Comparison of ENCODE assay signal across 14 cellular contexts in genomic region chr10:100907175-100907574, GRCh38. TPM values are rescaled to one million over a fixed set of nuclear protein-coding genes. Genes with fewer than 3 reads are reported as not detected.
DNase-seq lines count a peak whose midpoint lies in the region; ATAC-seq and TF ChIP-seq lines count a peak whose summit lies in the region.
"Had no signal": no experiment of that assay in that cellular context is flagged by ENCODE, and none has a peak within 500 bp of the region (broad histone marks: within the 10 kb centered on the region; RNA-seq: fewer than 3 reads in every experiment).

No MANE protein-coding gene starts in this region.

- H3K9me3 ChIP-seq in mesenchymal stem cell (ENCODE audit: control insufficient read depth, low read length), result no peaks in the 10 kb centered on the region
- no peaks in the 10 kb centered on the region for H3K9me3 ChIP-seq in body of pancreas

- H3K14ac ChIP-seq in mesenchymal stem cell (ENCODE audit: low read length in 2 of 2), result no peak overlapping the region

- H2BK12ac ChIP-seq in mesenchymal stem cell (ENCODE audit: low read length in 2 of 2), result peak overlapping the region in 1 of 2 experiments; percentile 23

- H3K18ac ChIP-seq in mesenchymal stem cell (ENCODE audit: low read depth in 1 of 2, low read length in 2 of 2), result no peak overlapping the region

- H2AFZ ChIP-seq in mesenchymal stem cell (ENCODE audit: low read depth, low read length), result no peak overlapping the region

- H3K27me3 ChIP-seq in mesenchymal stem cell (ENCODE audit: control insufficient read depth in 1 of 2, insufficient read depth in 1 of 2, low read length in 2 of 2) (no peaks in the 10 kb centered on the region), body of pancreas (no peaks in the 10 kb centered on the region)

- intact Hi-C loops in body of pancreas (cut with DNase I), result no loop called here

- no peak overlapping the region for H3K9ac ChIP-seq in mesenchymal stem cell (ENCODE audit: low read length)

- no peak overlapping the region for H4K91ac ChIP-seq in mesenchymal stem cell (ENCODE audit: low read length)

- H3K4ac ChIP-seq in mesenchymal stem cell (ENCODE audit: low read depth in 1 of 2, low read length in 2 of 2), result no peak overlapping the region

- H2BK15ac ChIP-seq in mesenchymal stem cell (ENCODE audit: low read depth, poor library complexity, severe bottlenecking), result no peak overlapping the region

- peak overlapping the region; percentile 28 for H4K8ac ChIP-seq in mesenchymal stem cell (ENCODE audit: low read length)

- H2BK5ac ChIP-seq in mesenchymal stem cell (ENCODE audit: low read depth, low read length, poor library complexity, severe bottlenecking), result no peak overlapping the region

- TF ChIP-seq POLR2A in body of pancreas (IDR thresholded peaks at IDR 0.05), result no peak

- no peak for ATAC-seq in body of pancreas
- ATAC-seq: PC-3 had no signal

- no peak overlapping the region for H3K23ac ChIP-seq in mesenchymal stem cell (ENCODE audit: low read length in 2 of 2)

- no peak overlapping the region for H3K4me3 ChIP-seq in Jurkat, Clone E6-1 (ENCODE audit: low read length)
- H3K4me3 ChIP-seq in mesenchymal stem cell (ENCODE audit: insufficient read depth in 1 of 2, low read depth in 1 of 2, low read length in 2 of 2) (no peak overlapping the region), body of pancreas (no peak overlapping the region)

- no peak overlapping the region for H3K27ac ChIP-seq in mesenchymal stem cell (ENCODE audit: low read length, poor library complexity, severe bottlenecking)
- H3K27ac ChIP-seq in body of pancreas, result no peak overlapping the region

- H3K36me3 ChIP-seq in mesenchymal stem cell (ENCODE audit: control insufficient read depth in 1 of 2, insufficient read depth in 2 of 2, low read depth in 1 of 2, low read length in 2 of 2) (no peaks in the 10 kb centered on the region), body of pancreas (replicated peaks in 1 of 2; ENCODE audit: insufficient read depth in 1 of 2, low read depth in 2 of 2) (no peaks in the 10 kb centered on the region)

- WGBS in mesenchymal stem cell, result 21% methylated on average over 1 of the region's 1 CpG
- 7% methylated on average over 1 of the region's 1 CpG for WGBS in body of pancreas, 2 donors

- H2BK120ac ChIP-seq in mesenchymal stem cell (ENCODE audit: low read depth, low read length), result no peak overlapping the region

- peak; percentile 28 for DNase-seq in EL
- peak; percentile 14 for DNase-seq in Jurkat, Clone E6-1 (ENCODE audit: low read depth, low spot score)
- DNase-seq in amniotic epithelial cell (ENCODE audit: low read depth), result peak; percentile 68
- no peak for DNase-seq in mesenchymal stem cell
- no peak for DNase-seq in GOT3 (lab: John Stamatoyannopoulos, UW)
- no peak for DNase-seq in activated effector memory CD4-positive, alpha-beta T cell treated with Interleukin-2 at 50 U/mL for 16 hours
- DNase-seq in body of pancreas, result no peak
- DNase-seq: ACHN, DMS53, GDM1, NCI-H1105 treated with DMSO at 0.1 percent for 48 hours, NCI-H187, NCI-H446, PC-3 had no signal

- no peak for TF ChIP-seq CTCF in body of pancreas (IDR thresholded peaks at IDR 0.05)

- H3K4me2 ChIP-seq in mesenchymal stem cell (ENCODE audit: low read length, poor library complexity, severe bottlenecking), result no peak overlapping the region

- no peak overlapping the region for H2AK5ac ChIP-seq in mesenchymal stem cell (ENCODE audit: low read length, severe bottlenecking)

- no peaks in the 10 kb centered on the region for H3K4me1 ChIP-seq in mesenchymal stem cell (ENCODE audit: control insufficient read depth, insufficient read depth, low read depth, low read length)
- H3K4me1 ChIP-seq in body of pancreas, result peaks cover 10% of the 10 kb centered on the region

- no peaks in the 10 kb centered on the region for H3K79me1 ChIP-seq in mesenchymal stem cell (replicated peaks; ENCODE audit: low read length, poor library complexity, severe bottlenecking)

RNA-seq across cellular contexts. Expression of gene SLF2, which starts 5.6 kb away (rescaled TPM):
- 16.2 TPM for polyA plus RNA-seq in Jurkat, Clone E6-1 (2012; ENCODE audit: insufficient read depth, insufficient read length)
- 18.2 TPM for polyA plus RNA-seq in mesenchymal stem cell (2013, experiment 1 of 2)
- polyA plus RNA-seq in mesenchymal stem cell (2013, experiment 2 of 2), result 18.0 TPM
- 10 to 100 TPM; 16.2 to 26.7 TPM for total RNA-seq in body of pancreas

Comparison
In these comparisons a context has a peak if more than half of its experiments do, and no peak if none do; other contexts are left out.
1. DNase-seq: peak in EL (single experiment), Jurkat, Clone E6-1 (single experiment) and amniotic epithelial cell (single experiment); none in mesenchymal stem cell (single experiment), GOT3 (single experiment), activated effector memory CD4-positive, alpha-beta T cell treated with Interleukin-2 at 50 U/mL for 16 hours (single experiment) and body of pancreas (0 of 4).